ENCODE assay signal across 23 cellular contexts in genomic region chr7:24591152-24591551, GRCh38. TPM values are rescaled to one million over a fixed set of nuclear protein-coding genes. Genes with fewer than 3 reads are reported as not detected.
A peak's percentile ranks its signal among the peaks of the same experiment; 100 is the strongest.
DNase-seq lines count a peak whose midpoint lies in the region; ATAC-seq and TF ChIP-seq lines count a peak whose summit lies in the region.
"Had no signal": no experiment of that assay in that cellular context is flagged by ENCODE, and none has a peak within 500 bp of the region (broad histone marks: within the 10 kb centered on the region; RNA-seq: fewer than 3 reads in every experiment).

No MANE protein-coding gene starts in this region.

- no peaks in the 10 kb centered on the region for H3K9me3 Mint-ChIP-seq in endodermal cell
- H3K9me3 Mint-ChIP-seq: activated naive CD4-positive, alpha-beta T cell treated with anti-CD3 and anti-CD28 coated beads, Interleukin-2, amount 50 U/mL, for 24 hours; central memory CD8-positive, alpha-beta T cell; naive B cell had no signal

- H4K20me1 ChIP-seq in PC-3 (ENCODE audit: low read length) = peaks cover 5% of the 10 kb centered on the region; the same call in 1 of the 2 replicates

- no peaks in the 10 kb centered on the region for H3K27me3 Mint-ChIP-seq in endodermal cell (ENCODE audit: insufficient read depth)
- H3K27me3 Mint-ChIP-seq: activated naive CD4-positive, alpha-beta T cell treated with anti-CD3 and anti-CD28 coated beads, Interleukin-2, amount 50 U/mL, for 24 hours; central memory CD8-positive, alpha-beta T cell; naive B cell had no signal

- in situ Hi-C loops in GM13977 (cut with MboI; ENCODE audit: low pct_unique_long_range_greater_than_20kb, low sequenced_read_pairs, unreplicated experiment) = no loop called here

- H3K9me2 ChIP-seq in PC-3 (replicated peaks; ENCODE audit: low read length) = no peaks in the 10 kb centered on the region

- H3K9ac ChIP-seq in PC-3 (ENCODE audit: low read length) = no peak overlapping the region
- H3K9ac ChIP-seq in endodermal cell (ENCODE audit: extremely low read depth, low read length, poor library complexity, severe bottlenecking) = no peak overlapping the region
- H3K9ac ChIP-seq: BLaER1 treated with 17β-estradiol and CSF1 and Interleukin-3, amounts not matched to agents 10 nM and 100 nM had no signal

- DNase-seq in BE2C = no peak
- no peak for DNase-seq in GM13977 (ENCODE audit: low spot score)
- DNase-seq in PC-3 = no peak
- DNase-seq in endodermal cell = no peak
- DNase-seq in pons (ENCODE audit: low spot score) = no peak
- DNase-seq in iPS-NIHi7 (ENCODE audit: extremely low spot score) = no peak
- DNase-seq: activated CD8-positive, alpha-beta memory T cell treated with anti-CD3 and anti-CD28 coated beads for 24 hours; activated T-cell treated with anti-CD3 and anti-CD28 coated beads, Interleukin-2, amount 50 U/mL, for 48 hours; aorta; left cardiac atrium; mesendoderm; naive B cell; NCI-H187 treated with DMSO at 0.1 percent for 48 hours; NCI-H2227 treated with DMSO at 0.1 percent for 48 hours; NCI-H82; uterus had no signal

- H3K4me1 Mint-ChIP-seq in endodermal cell = no peaks in the 10 kb centered on the region

- H3K79me2 ChIP-seq in PC-3 (ENCODE audit: low read length) = peaks cover 49% of the 10 kb centered on the region

- WGBS in endodermal cell (ENCODE audit: insufficient coverage in 1 of 2, insufficient read length in 1 of 2), 2 experiments = 50% methylated on average over 1 of the region's 1 CpG; no CpG with 5 or more reads in 1 of the 2 experiments

- no peaks in the 10 kb centered on the region for H3K36me3 Mint-ChIP-seq in endodermal cell (ENCODE audit: low read depth)
- H3K36me3 Mint-ChIP-seq: naive B cell had no signal

- CTCF ChIA-PET in PC-3 (lab: Charles Lee) = no interaction called here

- H3K36me3 ChIP-seq in BE2C (0 out of 2 replicates have a peak, but pooled peaks cover 4% of the 10 kb centered on the region), PC-3 (ENCODE audit: low read depth, low read length) (no peaks in the 10 kb centered on the region), endodermal cell (ENCODE audit: control insufficient read depth, insufficient read depth, low read length) (no peaks in the 10 kb centered on the region)
- H3K36me3 ChIP-seq: uterus had no signal

- ATAC-seq in PC-3 (no peak), GM19395 (IDR thresholded peaks at IDR 0.05; ENCODE audit: unreplicated experiment) (no peak), GM19467 (IDR thresholded peaks at IDR 0.05; ENCODE audit: unreplicated experiment) (no peak)
- ATAC-seq: esophagus mucosa, left cardiac atrium, sciatic nerve had no signal

- POLR2A ChIA-PET in PC-3 (lab: Charles Lee; ENCODE audit: unreplicated experiment) = no interaction called here

- no peaks in the 10 kb centered on the region for H3K4me1 ChIP-seq in BE2C
- no peaks in the 10 kb centered on the region for H3K4me1 ChIP-seq in PC-3 (ENCODE audit: insufficient read depth, low read length)
- no peaks in the 10 kb centered on the region for H3K4me1 ChIP-seq in endodermal cell (ENCODE audit: control insufficient read depth, insufficient read depth, low read length)
- H3K4me1 ChIP-seq: uterus had no signal

- H3K27me3 ChIP-seq in BE2C (no peaks in the 10 kb centered on the region), PC-3 (ENCODE audit: low read length) (no peaks in the 10 kb centered on the region), endodermal cell (ENCODE audit: control insufficient read depth, insufficient read depth, low read length, poor library complexity, severe bottlenecking) (no peaks in the 10 kb centered on the region)
- H3K27me3 ChIP-seq: BLaER1 treated with 17β-estradiol and CSF1 and Interleukin-3, amounts not matched to agents 10 nM and 100 nM; uterus had no signal

- intact Hi-C loops in PC-3 (cut with micrococcal nuclease) = no loop called here

- H3K4me3 ChIP-seq in BE2C (ENCODE audit: low read depth, low read length) (no peak overlapping the region), PC-3 (ENCODE audit: low read length) (no peak overlapping the region), endodermal cell (ENCODE audit: low read length) (no peak overlapping the region)
- H3K4me3 ChIP-seq: BLaER1 treated with 17β-estradiol and CSF1 and Interleukin-3, amounts not matched to agents 10 nM and 100 nM; uterus had no signal

- no peak overlapping the region for H3K4me3 Mint-ChIP-seq in endodermal cell
- H3K4me3 Mint-ChIP-seq: activated naive CD4-positive, alpha-beta T cell treated with anti-CD3 and anti-CD28 coated beads, Interleukin-2, amount 50 U/mL, for 24 hours; central memory CD8-positive, alpha-beta T cell; naive B cell had no signal

- no peak overlapping the region for H3K4me2 ChIP-seq in PC-3 (ENCODE audit: low read length)
- H3K4me2 ChIP-seq: BLaER1 treated with 17β-estradiol and CSF1 and Interleukin-3, amounts not matched to agents 10 nM and 100 nM had no signal

- H2AFZ ChIP-seq in PC-3 (ENCODE audit: low read length) = no peak overlapping the region

- BruUV-seq in PC-3 (replicated peaks; lab: Mats Ljungman, UMichigan) = no TSS peak

- no peak overlapping the region for H3K27ac Mint-ChIP-seq in endodermal cell
- H3K27ac Mint-ChIP-seq: activated naive CD4-positive, alpha-beta T cell treated with anti-CD3 and anti-CD28 coated beads, Interleukin-2, amount 50 U/mL, for 24 hours had no signal

- H3F3A ChIP-seq in PC-3 (ENCODE audit: low read length, unreplicated experiment) = no peaks in the 10 kb centered on the region

- H3K27ac ChIP-seq in PC-3 (ENCODE audit: low read length) (no peak overlapping the region), endodermal cell (ENCODE audit: low read depth, low read length) (no peak overlapping the region)
- H3K27ac ChIP-seq: BLaER1 treated with 17β-estradiol and CSF1 and Interleukin-3, amounts not matched to agents 10 nM and 100 nM; uterus had no signal

- peak; percentile 46 for TF ChIP-seq CTCF in BE2C (IDR thresholded peaks at IDR 0.05; ENCODE audit: low read depth, low read length)
- peak; percentile 45 for TF ChIP-seq CTCF in GM13977 (IDR thresholded peaks at IDR 0.05; ENCODE audit: extremely low read depth, insufficient read depth, missing control alignments)
- TF ChIP-seq CTCF in PC-3 (conservative IDR thresholded peaks at IDR 0.05; ENCODE audit: low read depth, low read length) = peak; percentile 32; the same call in 1 of the 2 replicates
- TF ChIP-seq CTCF in endodermal cell (conservative IDR thresholded peaks at IDR 0.05) = peak; percentile 68

- H3K9me3 ChIP-seq in BE2C = no peaks in the 10 kb centered on the region
- H3K9me3 ChIP-seq in PC-3 (ENCODE audit: low read length) = no peaks in the 10 kb centered on the region
- H3K9me3 ChIP-seq in endodermal cell (ENCODE audit: control insufficient read depth, low read length) = no peaks in the 10 kb centered on the region
- H3K9me3 ChIP-seq: uterus had no signal

RNA-seq across cellular contexts. Expression of gene PALS2, which starts 17.9 kb away (rescaled TPM):
- 5.3 TPM for polyA plus RNA-seq in BE2C (2012; ENCODE audit: insufficient read depth, insufficient read length, low read depth)
- total RNA-seq in PC-3 (2014; rRNA removed) (10.8 and 15.3 TPM in 2 replicates), endodermal cell (10 to 100 TPM; 45.0 to 46.1 TPM)
- 22.3 TPM for polyA plus RNA-seq in endodermal cell (2013, experiment 1 of 2)
- polyA plus RNA-seq in endodermal cell (2013, experiment 2 of 2) = 20.5 TPM
